Comparison of ENCODE assay signal across 21 cellular contexts in genomic region chr2:135471106-135471505, GRCh38. TPM values are rescaled to one million over a fixed set of nuclear protein-coding genes. Genes with fewer than 3 reads are reported as not detected.
DNase-seq lines count a peak whose midpoint lies in the region; ATAC-seq, FAIRE-seq and TF ChIP-seq lines count a peak whose summit lies in the region.
"Had no signal": no experiment of that assay in that cellular context is flagged by ENCODE, and none has a peak within 500 bp of the region (broad histone marks: within the 10 kb centered on the region; RNA-seq: fewer than 3 reads in every experiment).

No MANE protein-coding gene starts in this region.

- no peaks in the 10 kb centered on the region for H3K79me2 ChIP-seq in astrocyte (ENCODE audit: insufficient read depth, low read length)

- no peaks in the 10 kb centered on the region for H3K27me3 ChIP-seq in astrocyte (ENCODE audit: insufficient read depth, low read length)
- H3K27me3 ChIP-seq in Peyer's patch, result no peaks in the 10 kb centered on the region
- H3K27me3 ChIP-seq: BLaER1 treated with 17β-estradiol and CSF1 and Interleukin-3, amounts not matched to agents 10 nM and 100 nM had no signal

- no peak overlapping the region for H3K4me2 ChIP-seq in astrocyte (ENCODE audit: low read length)
- H3K4me2 ChIP-seq: BLaER1 treated with 17β-estradiol and CSF1 and Interleukin-3, amounts not matched to agents 10 nM and 100 nM had no signal

- peak; percentile 2 for DNase-seq in CD1c-positive myeloid dendritic cell (ENCODE audit: extremely low spot score)
- peak; percentile 7 for DNase-seq in astrocyte (ENCODE audit: low read depth)
- DNase-seq in iris pigment epithelial cell (ENCODE audit: low read depth), result peak; percentile 3
- DNase-seq in skeletal muscle cell (ENCODE audit: low read depth), result peak; percentile 4
- DNase-seq in Peyer's patch, result no peak
- no peak for DNase-seq in retina
- DNase-seq: 8988T; AML-193; CD4-positive, alpha-beta memory T cell; DMS79 treated with DMSO at 0.1 percent for 48 hours; EL; GOT3; HFFc6 had no signal

- no peaks in the 10 kb centered on the region for H3K9me3 Mint-ChIP-seq in astrocyte (ENCODE audit: unreplicated experiment)
- H3K9me3 Mint-ChIP-seq: CD4-positive, alpha-beta memory T cell; HFFc6 had no signal

- FAIRE-seq in astrocyte (lab: Jason Lieb, UNC), result no peak
- FAIRE-seq: G401.6, GM12892, HepG2, HTR-8/SVneo had no signal

- H3K9me3 ChIP-seq in astrocyte (ENCODE audit: insufficient read depth, low read depth, low read length), result no peaks in the 10 kb centered on the region
- H3K9me3 ChIP-seq in Peyer's patch, result no peaks in the 10 kb centered on the region
- H3K9me3 ChIP-seq: BLaER1 treated with 17β-estradiol and CSF1 and Interleukin-3, amounts not matched to agents 10 nM and 100 nM; HAP-1 had no signal

- TF ChIP-seq CTCF in astrocyte (IDR thresholded peaks at IDR 0.05; ENCODE audit: insufficient read depth, low read depth, low read length) (no peak), Peyer's patch (IDR thresholded peaks at IDR 0.05) (no peak)

- ATAC-seq in GM18519 (IDR thresholded peaks at IDR 0.05; ENCODE audit: low FRiP score, unreplicated experiment), result no peak
- no peak for ATAC-seq in GM18498 (IDR thresholded peaks at IDR 0.05; ENCODE audit: unreplicated experiment)
- ATAC-seq: HepG2 had no signal

- H3K4me3 ChIP-seq in astrocyte (ENCODE audit: insufficient read depth, low read depth, low read length), result no peak overlapping the region
- H3K4me3 ChIP-seq in skeletal muscle cell (ENCODE audit: low read depth, low read length), result no peak overlapping the region
- H3K4me3 ChIP-seq in Peyer's patch, result no peak overlapping the region
- H3K4me3 ChIP-seq: BLaER1 treated with 17β-estradiol and CSF1 and Interleukin-3, amounts not matched to agents 10 nM and 100 nM; HAP-1 had no signal

- H3K27ac ChIP-seq in astrocyte (ENCODE audit: low read depth, low read length) (no peak overlapping the region), Peyer's patch (no peak overlapping the region)
- H3K27ac ChIP-seq: BLaER1 treated with 17β-estradiol and CSF1 and Interleukin-3, amounts not matched to agents 10 nM and 100 nM had no signal

- no peak overlapping the region for H2AFZ ChIP-seq in astrocyte (ENCODE audit: low read depth, low read length)

- H3K36me3 Mint-ChIP-seq in astrocyte (ENCODE audit: low read depth, unreplicated experiment), result no peaks in the 10 kb centered on the region

- no peak for TF ChIP-seq POLR2A in Peyer's patch (IDR thresholded peaks at IDR 0.05)

- no peak overlapping the region for H3K4me3 Mint-ChIP-seq in astrocyte (ENCODE audit: unreplicated experiment)
- H3K4me3 Mint-ChIP-seq: CD4-positive, alpha-beta memory T cell; HFFc6 had no signal

- no peaks in the 10 kb centered on the region for H3K27me3 Mint-ChIP-seq in astrocyte (ENCODE audit: low read depth, unreplicated experiment)
- H3K27me3 Mint-ChIP-seq: CD4-positive, alpha-beta memory T cell had no signal

- H3K4me1 Mint-ChIP-seq in astrocyte (ENCODE audit: low read depth, unreplicated experiment), result no peaks in the 10 kb centered on the region
- H3K4me1 Mint-ChIP-seq: CD4-positive, alpha-beta memory T cell had no signal

- H3K9ac ChIP-seq in astrocyte (ENCODE audit: low read length), result no peak overlapping the region
- H3K9ac ChIP-seq: BLaER1 treated with 17β-estradiol and CSF1 and Interleukin-3, amounts not matched to agents 10 nM and 100 nM had no signal

- H3K27ac Mint-ChIP-seq in astrocyte (ENCODE audit: unreplicated experiment), result no peak overlapping the region
- H3K27ac Mint-ChIP-seq: HFFc6 had no signal

- no peaks in the 10 kb centered on the region for H4K20me1 ChIP-seq in astrocyte (ENCODE audit: insufficient read depth, low read length)
- H4K20me1 ChIP-seq: BLaER1 treated with 17β-estradiol and CSF1 and Interleukin-3, amounts not matched to agents 10 nM and 100 nM had no signal

- H3K36me3 ChIP-seq in astrocyte (ENCODE audit: insufficient read depth, low read length) (no peaks in the 10 kb centered on the region), Peyer's patch (no peaks in the 10 kb centered on the region)
- H3K36me3 ChIP-seq: HAP-1 had no signal

- H3K4me1 ChIP-seq in astrocyte (ENCODE audit: insufficient read depth, low read length) (no peaks in the 10 kb centered on the region), Peyer's patch (no peaks in the 10 kb centered on the region)
- H3K4me1 ChIP-seq: BLaER1 treated with 17β-estradiol and CSF1 and Interleukin-3, amounts not matched to agents 10 nM and 100 nM; HAP-1 had no signal

RNA-seq across cellular contexts. Expression of gene ZRANB3, which starts 59.9 kb away (rescaled TPM):
- total RNA-seq in astrocyte, result 8.9 and 9.9 TPM in 2 replicates
- total RNA-seq in Peyer's patch, result 1 to 10 TPM; 1.6 to 7.4 (median 2.8) TPM

Comparison
In these comparisons a context has a peak if more than half of its experiments do, and no peak if none do; other contexts are left out.
1. DNase-seq: peak in CD1c-positive myeloid dendritic cell (single experiment), astrocyte (single experiment), iris pigment epithelial cell (single experiment) and skeletal muscle cell (single experiment); none in Peyer's patch (0 of 3) and retina (single experiment).